ENCODE assay signal across 8 cellular contexts in genomic region chr7:6826151-6826550, GRCh38. TPM values are rescaled to one million over a fixed set of nuclear protein-coding genes. Genes with fewer than 3 reads are reported as not detected.
A peak's percentile ranks its signal among the peaks of the same experiment; 100 is the strongest.
DNase-seq lines count a peak whose midpoint lies in the region; ATAC-seq and TF ChIP-seq lines count a peak whose summit lies in the region.
"Not testable (repeated sequence)": the region's sequence is repeated elsewhere in the genome, so short reads cannot be mapped to it uniquely, and the experiment has no call there.

CCZ1B (minus strand) TSS chr7:6826275; CDS start chr7:6826197, 78 bp downstream.

- peak; percentile 80 for DNase-seq in EH (ENCODE audit: low read depth)
- DNase-seq in GM23338 (ENCODE audit: low spot score) = peak; percentile 80
- peak; percentile 34 for DNase-seq in LNCaP clone FGC (ENCODE audit: low read depth)
- not testable (repeated sequence) for DNase-seq in RWPE2 (ENCODE audit: low spot score)
- peak; percentile 91 for DNase-seq in activated T-helper 1 cell treated with anti-CD3 and anti-CD28 coated beads, Interleukin-12 subunit alpha, Interleukin-12 subunit beta, Interleukin-2, Interleukin-4 antibody, amounts not matched to agents 30 ng/mL and 10 ng/mL and 1 ng/mL, durations not matched to agents 14 hours and 24 hours and 36 hours (ENCODE audit: low spot score)
- peak; percentile 63 for DNase-seq in fibroblast of mammary gland (ENCODE audit: low read depth)
- DNase-seq in nephron progenitor cell = peak; percentile 76
- peak; percentile 88 for DNase-seq in stimulated activated naive B cell treated with anti-CD40 and anti-IgM and Interleukin-4, amounts not matched to agents 10 μg/mL and 1 μg/mL and 100 μg/mL, for 72 hours

- not testable (repeated sequence) for H3F3A ChIP-seq in GM23338 (replicated peaks; ENCODE audit: low read depth)

- TF ChIP-seq CTCF in GM23338 (conservative IDR thresholded peaks at IDR 0.05; ENCODE audit: low read depth in 2 of 2) (peak in 1 of 2 experiments; percentile 34; a peak in 3 of 4 replicates), LNCaP clone FGC (IDR thresholded peaks at IDR 0.05; ENCODE audit: control insufficient read depth, extremely low read depth, insufficient read depth) (peak; percentile 33; the same call in 1 of the 2 replicates), fibroblast of mammary gland (conservative IDR thresholded peaks at IDR 0.05; ENCODE audit: control insufficient read depth, insufficient read depth, low read depth, low read length) (peak; percentile 18)
- TF ChIP-seq CTCF in RWPE2 (IDR thresholded peaks at IDR 0.05; ENCODE audit: poor library complexity, severe bottlenecking); nephron progenitor cell (IDR thresholded peaks at IDR 0.05): not testable (repeated sequence)

- H3K4me3 ChIP-seq in GM23338 (peak within 1 kb of the TSS; percentile 57), LNCaP clone FGC (ENCODE audit: low read depth, low read length) (peak within 1 kb of the TSS; percentile 61), RWPE2 (ENCODE audit: severe bottlenecking) (peak within 1 kb of the TSS; percentile 38), fibroblast of mammary gland (ENCODE audit: control insufficient read depth, low read depth, low read length) (peak within 1 kb of the TSS; percentile 52)

- H3K27ac ChIP-seq in GM23338 (ENCODE audit: low read depth) = peak within 1 kb of the TSS; percentile 72; the same call in 1 of the 2 replicates
- not testable (repeated sequence) for H3K27ac ChIP-seq in RWPE2 (ENCODE audit: poor library complexity, severe bottlenecking)

- not testable (repeated sequence) for H3K9me3 ChIP-seq in RWPE2 (ENCODE audit: severe bottlenecking)

- H3K9me3 Mint-ChIP-seq in GM23338; activated T-helper 1 cell treated with anti-CD3 and anti-CD28 coated beads, Interleukin-12 subunit alpha, Interleukin-12 subunit beta, Interleukin-2, Interleukin-4 antibody, amounts not matched to agents 30 ng/mL and 10 ng/mL and 1 ng/mL, durations not matched to agents 14 hours and 24 hours and 36 hours; nephron progenitor cell; stimulated activated naive B cell treated with anti-CD40 and anti-IgM and Interleukin-4, amounts not matched to agents 10 μg/mL and 1 μg/mL and 100 μg/mL, for 72 hours: not testable (repeated sequence)

- not testable (repeated sequence) for H3K9me2 ChIP-seq in GM23338 (ENCODE audit: insufficient read depth)

- H4K20me1 ChIP-seq in GM23338 (replicated peaks; ENCODE audit: insufficient read depth) = not testable (repeated sequence)

- not testable (repeated sequence) for H3K27me3 ChIP-seq in GM23338 (ENCODE audit: insufficient read depth); RWPE2 (ENCODE audit: insufficient read depth, poor library complexity, severe bottlenecking)

- peak within 1 kb of the TSS; percentile 95 for H3K27ac Mint-ChIP-seq in GM23338
- peak within 1 kb of the TSS; percentile 92 for H3K27ac Mint-ChIP-seq in activated T-helper 1 cell treated with anti-CD3 and anti-CD28 coated beads, Interleukin-12 subunit alpha, Interleukin-12 subunit beta, Interleukin-2, Interleukin-4 antibody, amounts not matched to agents 30 ng/mL and 10 ng/mL and 1 ng/mL, durations not matched to agents 14 hours and 24 hours and 36 hours
- H3K27ac Mint-ChIP-seq in nephron progenitor cell = peak within 1 kb of the TSS; percentile 78
- peak within 1 kb of the TSS; percentile 98 for H3K27ac Mint-ChIP-seq in stimulated activated naive B cell treated with anti-CD40 and anti-IgM and Interleukin-4, amounts not matched to agents 10 μg/mL and 1 μg/mL and 100 μg/mL, for 72 hours

- H3K27me3 Mint-ChIP-seq in GM23338 (ENCODE audit: insufficient read depth, low read depth, poor library complexity); activated T-helper 1 cell treated with anti-CD3 and anti-CD28 coated beads, Interleukin-12 subunit alpha, Interleukin-12 subunit beta, Interleukin-2, Interleukin-4 antibody, amounts not matched to agents 30 ng/mL and 10 ng/mL and 1 ng/mL, durations not matched to agents 14 hours and 24 hours and 36 hours (ENCODE audit: insufficient read depth): not testable (repeated sequence)
- H3K27me3 Mint-ChIP-seq in nephron progenitor cell (ENCODE audit: low read depth, poor library complexity) = peaks cover 37% of the 10 kb centered on the region
- peaks cover 4 to 14% of the 10 kb centered on the region in 2 donors for H3K27me3 Mint-ChIP-seq in stimulated activated naive B cell treated with anti-CD40 and anti-IgM and Interleukin-4, amounts not matched to agents 10 μg/mL and 1 μg/mL and 100 μg/mL, for 72 hours

- H3K79me2 ChIP-seq in GM23338 (replicated peaks; ENCODE audit: insufficient read depth) = not testable (repeated sequence)

- H3K4me2 ChIP-seq in GM23338 = peak within 1 kb of the TSS; percentile 75

- not testable (repeated sequence) for H3K4me1 Mint-ChIP-seq in GM23338; activated T-helper 1 cell treated with anti-CD3 and anti-CD28 coated beads, Interleukin-12 subunit alpha, Interleukin-12 subunit beta, Interleukin-2, Interleukin-4 antibody, amounts not matched to agents 30 ng/mL and 10 ng/mL and 1 ng/mL, durations not matched to agents 14 hours and 24 hours and 36 hours (ENCODE audit: low read depth); nephron progenitor cell; stimulated activated naive B cell treated with anti-CD40 and anti-IgM and Interleukin-4, amounts not matched to agents 10 μg/mL and 1 μg/mL and 100 μg/mL, for 72 hours

- intact Hi-C loops in activated T-helper 1 cell treated with anti-CD3 and anti-CD28 coated beads, Interleukin-12 subunit alpha, Interleukin-12 subunit beta, Interleukin-2, Interleukin-4 antibody, amounts not matched to agents 30 ng/mL and 10 ng/mL and 1 ng/mL, durations not matched to agents 14 hours and 24 hours and 36 hours (cut with micrococcal nuclease) = loop anchor here (5.0 kb wide), 1 partner anchor 99 kb away; no protein-coding TSS in a partner anchor

- peak within 1 kb of the TSS; percentile 89 for H3K4me3 Mint-ChIP-seq in GM23338
- peak within 1 kb of the TSS; percentile 91 for H3K4me3 Mint-ChIP-seq in activated T-helper 1 cell treated with anti-CD3 and anti-CD28 coated beads, Interleukin-12 subunit alpha, Interleukin-12 subunit beta, Interleukin-2, Interleukin-4 antibody, amounts not matched to agents 30 ng/mL and 10 ng/mL and 1 ng/mL, durations not matched to agents 14 hours and 24 hours and 36 hours
- H3K4me3 Mint-ChIP-seq in nephron progenitor cell = peak within 1 kb of the TSS; percentile 93
- peak within 1 kb of the TSS; percentile 94 to 95 for H3K4me3 Mint-ChIP-seq in stimulated activated naive B cell treated with anti-CD40 and anti-IgM and Interleukin-4, amounts not matched to agents 10 μg/mL and 1 μg/mL and 100 μg/mL, for 72 hours

- H3K4me1 ChIP-seq in GM23338 (ENCODE audit: insufficient read depth); RWPE2 (ENCODE audit: insufficient read depth, poor library complexity, severe bottlenecking): not testable (repeated sequence)

- ATAC-seq in GM23338 (peak; percentile 91), RWPE2 (ENCODE audit: low read depth) (peak; percentile 96)
- peak; percentile 98 to 99 for ATAC-seq in stimulated activated naive B cell treated with anti-CD40 and anti-IgM and Interleukin-4, amounts not matched to agents 10 μg/mL and 1 μg/mL and 100 μg/mL, for 72 hours (replicated peaks)

- not testable (repeated sequence) for H2AFZ ChIP-seq in GM23338

- H3K36me3 ChIP-seq in GM23338 (ENCODE audit: insufficient read depth); RWPE2 (ENCODE audit: low read depth): not testable (repeated sequence)

- H3K36me3 Mint-ChIP-seq in GM23338 (ENCODE audit: low read depth) = peaks cover 15% of the 10 kb centered on the region
- H3K36me3 Mint-ChIP-seq in activated T-helper 1 cell treated with anti-CD3 and anti-CD28 coated beads, Interleukin-12 subunit alpha, Interleukin-12 subunit beta, Interleukin-2, Interleukin-4 antibody, amounts not matched to agents 30 ng/mL and 10 ng/mL and 1 ng/mL, durations not matched to agents 14 hours and 24 hours and 36 hours (ENCODE audit: low read depth) = peaks cover 10% of the 10 kb centered on the region
- H3K36me3 Mint-ChIP-seq in nephron progenitor cell (ENCODE audit: low read depth); stimulated activated naive B cell treated with anti-CD40 and anti-IgM and Interleukin-4, amounts not matched to agents 10 μg/mL and 1 μg/mL and 100 μg/mL, for 72 hours: not testable (repeated sequence)

TF ChIP-seq in GM23338, 12 proteins besides CTCF, POLR2A, EP300 and RAD21:
- TF ChIP-seq, protein P1, sequence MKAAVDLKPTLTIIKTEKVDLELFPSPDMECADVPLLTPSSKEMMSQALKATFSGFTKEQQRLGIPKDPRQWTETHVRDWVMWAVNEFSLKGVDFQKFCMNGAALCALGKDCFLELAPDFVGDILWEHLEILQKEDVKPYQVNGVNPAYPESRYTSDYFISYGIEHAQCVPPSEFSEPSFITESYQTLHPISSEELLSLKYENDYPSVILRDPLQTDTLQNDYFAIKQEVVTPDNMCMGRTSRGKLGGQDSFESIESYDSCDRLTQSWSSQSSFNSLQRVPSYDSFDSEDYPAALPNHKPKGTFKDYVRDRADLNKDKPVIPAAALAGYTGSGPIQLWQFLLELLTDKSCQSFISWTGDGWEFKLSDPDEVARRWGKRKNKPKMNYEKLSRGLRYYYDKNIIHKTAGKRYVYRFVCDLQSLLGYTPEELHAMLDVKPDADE (IDR thresholded peaks at IDR 0.05) = peak; percentile 61
- TF ChIP-seq CREB1 (CRISPR knock-in tag; IDR thresholded peaks at IDR 0.05; ENCODE audit: low read depth) (peak; percentile 43; the same call in 1 of the 2 replicates), POLR2AphosphoS5 (IDR thresholded peaks at IDR 0.05; ENCODE audit: low read depth) (peak; percentile 45)

RNA-seq across cellular contexts. Expression of gene CCZ1B, which starts in this region (rescaled TPM):
- total RNA-seq in GM23338 (2014; rRNA removed; shearing (Covaris generic)) = 43.0 and 60.1 TPM in 2 replicates
- 62.0 and 73.6 TPM in 2 replicates for polyA plus RNA-seq in GM23338 (2016; fragmentation: Nextera tagmentation; extraction: Ambion mirVana)
- total RNA-seq in activated T-helper 1 cell treated with anti-CD3 and anti-CD28 coated beads, Interleukin-12 subunit alpha, Interleukin-12 subunit beta, Interleukin-2, Interleukin-4 antibody, amounts not matched to agents 30 ng/mL and 10 ng/mL and 1 ng/mL, durations not matched to agents 14 hours and 24 hours and 36 hours = 78.5 and 94.8 TPM in 2 replicates
